8 cellular contexts compared by ENCODE assay signal in genomic region chr1:65420590-65421340, GRCh38. TPM values are rescaled to one million over a fixed set of nuclear protein-coding genes. Genes with fewer than 3 reads are reported as not detected.
DNase-seq lines count a peak whose midpoint lies in the region; ATAC-seq and TF ChIP-seq lines count a peak whose summit lies in the region.

LEPR (plus strand) TSS chr1:65420668; CDS start chr1:65565566, 144,898 bp downstream.
LEPROT (plus strand) TSS chr1:65420668; CDS start chr1:65420725, 57 bp downstream.

- peak within 1 kb of the TSS; percentile 85 for H3K27ac Mint-ChIP-seq in T-helper 2 cell treated with Interferon-gamma antibody and Interleukin-4, amounts not matched to agents 5 μg/mL and 100 μg/mL, for 36 hours

- peaks cover 15% of the 10 kb centered on the region for H3K36me3 Mint-ChIP-seq in T-helper 2 cell treated with Interferon-gamma antibody and Interleukin-4, amounts not matched to agents 5 μg/mL and 100 μg/mL, for 36 hours (ENCODE audit: low read depth)

- H3K4me3 Mint-ChIP-seq in T-helper 2 cell treated with Interferon-gamma antibody and Interleukin-4, amounts not matched to agents 5 μg/mL and 100 μg/mL, for 36 hours: no peak within 1 kb of the TSS

- H3K4me3 ChIP-seq in astrocyte of the cerebellum (ENCODE audit: low read depth, low read length) (peak within 1 kb of the TSS; percentile 84), left lung (peak within 1 kb of the TSS; percentile 72 to 87)

- H3K27me3 ChIP-seq in left lung: no peaks in the 10 kb centered on the region

- no peaks in the 10 kb centered on the region for H3K9me3 ChIP-seq in left lung

- in situ Hi-C loops in astrocyte of the cerebellum (cut with HindIII; ENCODE audit: low sequenced_read_pairs): no loop called here

- no peaks in the 10 kb centered on the region for H3K9me3 Mint-ChIP-seq in T-helper 2 cell treated with Interferon-gamma antibody and Interleukin-4, amounts not matched to agents 5 μg/mL and 100 μg/mL, for 36 hours

- peaks cover 0 to 45% of the 10 kb centered on the region in 2 donors for H3K4me1 ChIP-seq in left lung

- peak; percentile 55 for ATAC-seq in HG02610 (IDR thresholded peaks at IDR 0.05; ENCODE audit: unreplicated experiment)
- peak; percentile 30 for ATAC-seq in left lung
- ATAC-seq in GM21515 (IDR thresholded peaks at IDR 0.05; ENCODE audit: unreplicated experiment): no peak

- intact Hi-C loops in left lung (cut with DNase I): no loop called here

- DNase-seq in T-helper 2 cell treated with Interferon-gamma antibody and Interleukin-4, amounts not matched to agents 5 μg/mL and 100 μg/mL, for 36 hours (ENCODE audit: low spot score): no peak
- no peak for DNase-seq in T-helper 2 cell
- DNase-seq in NCI-H2107 (lab: John Stamatoyannopoulos, UW): peak; percentile 50
- peak; percentile 31 for DNase-seq in astrocyte of the cerebellum (ENCODE audit: low read depth)
- DNase-seq in left lung: no peak
- peak in 2 of 49 donors; percentile 48 to 94 for DNase-seq in substantia nigra (lab: John Stamatoyannopoulos, UW)

- peaks cover 7% of the 10 kb centered on the region for H3K27me3 Mint-ChIP-seq in T-helper 2 cell treated with Interferon-gamma antibody and Interleukin-4, amounts not matched to agents 5 μg/mL and 100 μg/mL, for 36 hours (ENCODE audit: low read depth)

- TF ChIP-seq CTCF in astrocyte of the cerebellum (IDR thresholded peaks at IDR 0.05; ENCODE audit: low read depth, low read length, missing control alignments): no peak
- no peak for TF ChIP-seq CTCF in left lung (IDR thresholded peaks at IDR 0.05)

- H3K4me1 Mint-ChIP-seq in T-helper 2 cell treated with Interferon-gamma antibody and Interleukin-4, amounts not matched to agents 5 μg/mL and 100 μg/mL, for 36 hours (ENCODE audit: low read depth): peaks cover 22% of the 10 kb centered on the region

- H3K27ac ChIP-seq in left lung (peak within 1 kb of the TSS; percentile 99), substantia nigra (ENCODE audit: low read depth, low read length, poor library complexity, severe bottlenecking) (peak within 1 kb of the TSS; percentile 95)

- H3K36me3 ChIP-seq in left lung: peaks cover 0 to 5% of the 10 kb centered on the region in 2 donors

RNA-seq across cellular contexts. Expression of gene LEPR, which starts in this region (rescaled TPM):
- total RNA-seq in left lung: 10 to 100 TPM; 16.6 to 24.7 TPM

RNA-seq across cellular contexts. Expression of gene LEPROT, which starts in this region (rescaled TPM):
- 100 to 1,000 TPM; 114 to 132 TPM for total RNA-seq in left lung

Comparison
In these comparisons a context has a peak if more than half of its experiments do, and no peak if none do; other contexts are left out.
1. DNase-seq: peak in NCI-H2107 (single experiment) and astrocyte of the cerebellum (single experiment); none in T-helper 2 cell treated with Interferon-gamma antibody and Interleukin-4, amounts not matched to agents 5 μg/mL and 100 μg/mL, for 36 hours (single experiment), T-helper 2 cell (0 of 5) and left lung (0 of 2).